In the genomic region with DNA sequence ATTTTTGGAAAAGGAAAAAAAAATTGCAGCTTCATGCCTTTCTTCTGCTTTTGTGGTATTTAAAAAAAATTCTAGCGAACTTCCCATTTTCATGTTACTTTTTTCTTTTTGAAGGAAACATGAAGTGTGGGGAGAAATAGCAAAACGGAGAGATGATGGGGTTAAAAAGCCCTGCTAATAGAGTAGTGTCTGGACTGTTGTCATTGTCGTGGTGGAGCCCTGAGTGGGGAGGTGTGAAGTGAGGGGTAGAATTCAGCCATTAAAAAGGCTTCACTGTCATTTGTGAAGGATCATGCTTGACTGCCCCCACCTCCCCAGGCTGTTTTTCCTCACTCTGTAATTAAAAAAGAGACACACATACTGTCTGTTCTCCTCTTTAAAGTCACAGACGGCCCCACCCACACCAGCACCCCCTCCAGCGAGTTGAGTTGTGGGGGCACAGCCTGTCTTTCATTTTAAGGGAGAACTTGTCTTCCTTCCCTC, we compare ENCODE assay signal across 1 cellular context.
TF ChIP-seq lines count a peak whose summit lies in the region.

No MANE protein-coding gene starts in this region.

TF ChIP-seq in GM23338, 12 proteins besides CTCF, POLR2A, EP300 and RAD21:
- TF ChIP-seq JUNB (IDR thresholded peaks at IDR 0.05; ENCODE audit: unreplicated experiment), result no peak
- no peak for TF ChIP-seq EZH2phosphoT487 (IDR thresholded peaks at IDR 0.05; ENCODE audit: unreplicated experiment)
- TF ChIP-seq NANOG (IDR thresholded peaks at IDR 0.05; ENCODE audit: borderline replicate concordance), result no peak
- TF ChIP-seq, protein P1, sequence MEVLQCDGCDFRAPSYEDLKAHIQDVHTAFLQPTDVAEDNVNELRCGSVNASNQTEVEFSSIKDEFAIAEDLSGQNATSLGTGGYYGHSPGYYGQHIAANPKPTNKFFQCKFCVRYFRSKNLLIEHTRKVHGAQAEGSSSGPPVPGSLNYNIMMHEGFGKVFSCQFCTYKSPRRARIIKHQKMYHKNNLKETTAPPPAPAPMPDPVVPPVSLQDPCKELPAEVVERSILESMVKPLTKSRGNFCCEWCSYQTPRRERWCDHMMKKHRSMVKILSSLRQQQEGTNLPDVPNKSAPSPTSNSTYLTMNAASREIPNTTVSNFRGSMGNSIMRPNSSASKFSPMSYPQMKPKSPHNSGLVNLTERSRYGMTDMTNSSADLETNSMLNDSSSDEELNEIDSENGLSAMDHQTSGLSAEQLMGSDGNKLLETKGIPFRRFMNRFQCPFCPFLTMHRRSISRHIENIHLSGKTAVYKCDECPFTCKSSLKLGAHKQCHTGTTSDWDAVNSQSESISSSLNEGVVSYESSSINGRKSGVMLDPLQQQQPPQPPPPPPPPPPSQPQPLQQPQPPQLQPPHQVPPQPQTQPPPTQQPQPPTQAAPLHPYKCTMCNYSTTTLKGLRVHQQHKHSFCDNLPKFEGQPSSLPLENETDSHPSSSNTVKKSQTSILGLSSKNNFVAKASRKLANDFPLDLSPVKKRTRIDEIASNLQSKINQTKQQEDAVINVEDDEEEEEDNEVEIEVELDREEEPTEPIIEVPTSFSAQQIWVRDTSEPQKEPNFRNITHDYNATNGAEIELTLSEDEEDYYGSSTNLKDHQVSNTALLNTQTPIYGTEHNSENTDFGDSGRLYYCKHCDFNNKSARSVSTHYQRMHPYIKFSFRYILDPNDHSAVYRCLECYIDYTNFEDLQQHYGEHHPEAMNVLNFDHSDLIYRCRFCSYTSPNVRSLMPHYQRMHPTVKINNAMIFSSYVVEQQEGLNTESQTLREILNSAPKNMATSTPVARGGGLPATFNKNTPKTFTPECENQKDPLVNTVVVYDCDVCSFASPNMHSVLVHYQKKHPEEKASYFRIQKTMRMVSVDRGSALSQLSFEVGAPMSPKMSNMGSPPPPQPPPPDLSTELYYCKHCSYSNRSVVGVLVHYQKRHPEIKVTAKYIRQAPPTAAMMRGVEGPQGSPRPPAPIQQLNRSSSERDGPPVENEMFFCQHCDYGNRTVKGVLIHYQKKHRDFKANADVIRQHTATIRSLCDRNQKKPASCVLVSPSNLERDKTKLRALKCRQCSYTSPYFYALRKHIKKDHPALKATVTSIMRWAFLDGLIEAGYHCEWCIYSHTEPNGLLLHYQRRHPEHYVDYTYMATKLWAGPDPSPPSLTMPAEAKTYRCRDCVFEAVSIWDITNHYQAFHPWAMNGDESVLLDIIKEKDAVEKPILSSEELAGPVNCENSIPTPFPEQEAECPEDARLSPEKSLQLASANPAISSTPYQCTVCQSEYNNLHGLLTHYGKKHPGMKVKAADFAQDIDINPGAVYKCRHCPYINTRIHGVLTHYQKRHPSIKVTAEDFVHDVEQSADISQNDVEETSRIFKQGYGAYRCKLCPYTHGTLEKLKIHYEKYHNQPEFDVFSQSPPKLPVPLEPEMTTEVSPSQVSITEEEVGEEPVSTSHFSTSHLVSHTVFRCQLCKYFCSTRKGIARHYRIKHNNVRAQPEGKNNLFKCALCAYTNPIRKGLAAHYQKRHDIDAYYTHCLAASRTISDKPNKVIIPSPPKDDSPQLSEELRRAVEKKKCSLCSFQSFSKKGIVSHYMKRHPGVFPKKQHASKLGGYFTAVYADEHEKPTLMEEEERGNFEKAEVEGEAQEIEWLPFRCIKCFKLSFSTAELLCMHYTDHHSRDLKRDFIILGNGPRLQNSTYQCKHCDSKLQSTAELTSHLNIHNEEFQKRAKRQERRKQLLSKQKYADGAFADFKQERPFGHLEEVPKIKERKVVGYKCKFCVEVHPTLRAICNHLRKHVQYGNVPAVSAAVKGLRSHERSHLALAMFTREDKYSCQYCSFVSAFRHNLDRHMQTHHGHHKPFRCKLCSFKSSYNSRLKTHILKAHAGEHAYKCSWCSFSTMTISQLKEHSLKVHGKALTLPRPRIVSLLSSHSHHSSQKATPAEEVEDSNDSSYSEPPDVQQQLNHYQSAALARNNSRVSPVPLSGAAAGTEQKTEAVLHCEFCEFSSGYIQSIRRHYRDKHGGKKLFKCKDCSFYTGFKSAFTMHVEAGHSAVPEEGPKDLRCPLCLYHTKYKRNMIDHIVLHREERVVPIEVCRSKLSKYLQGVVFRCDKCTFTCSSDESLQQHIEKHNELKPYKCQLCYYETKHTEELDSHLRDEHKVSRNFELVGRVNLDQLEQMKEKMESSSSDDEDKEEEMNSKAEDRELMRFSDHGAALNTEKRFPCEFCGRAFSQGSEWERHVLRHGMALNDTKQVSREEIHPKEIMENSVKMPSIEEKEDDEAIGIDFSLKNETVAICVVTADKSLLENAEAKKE (CRISPR knock-in tag; IDR thresholded peaks at IDR 0.05), result no peak
- TF ChIP-seq STAT1 (IDR thresholded peaks at IDR 0.05; ENCODE audit: unreplicated experiment), result no peak
TF ChIP-seq in GM23338: peak in this region for 0.
